13 cellular contexts compared by ENCODE assay signal in the genomic region with DNA sequence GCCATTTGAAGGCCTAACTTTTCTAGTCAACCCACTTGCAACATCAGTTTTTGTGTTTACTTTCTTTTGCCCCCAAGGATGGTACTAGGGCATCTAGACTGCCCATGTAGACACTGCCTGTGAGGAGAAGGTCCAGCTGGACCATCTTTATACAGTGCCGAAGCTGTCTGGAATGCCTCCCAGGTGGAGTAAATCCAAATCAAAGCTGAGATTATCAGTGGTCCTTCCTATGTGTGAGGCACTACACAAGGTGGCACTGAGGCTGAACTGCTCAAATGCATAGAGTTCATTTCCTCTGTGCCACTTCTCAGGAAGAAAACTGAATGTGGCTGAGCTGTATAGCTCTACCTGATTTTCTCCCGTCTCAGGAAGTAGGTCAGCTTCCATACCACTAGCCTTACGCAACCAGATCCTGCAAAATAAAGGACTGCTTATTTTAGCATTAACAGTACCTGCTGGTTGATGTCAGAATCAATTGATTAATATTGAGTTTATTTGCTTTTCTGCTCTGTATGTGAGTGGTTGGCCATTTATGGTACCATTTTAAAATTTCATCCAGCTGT.
DNase-seq lines count a peak whose midpoint lies in the region; FAIRE-seq and TF ChIP-seq lines count a peak whose summit lies in the region.
"Had no signal": no experiment of that assay in that cellular context is flagged by ENCODE, and none has a peak within 500 bp of the region (broad histone marks: within the 10 kb centered on the region; RNA-seq: fewer than 3 reads in every experiment).

No MANE protein-coding gene starts in this region.

- H3K4me2 ChIP-seq in smooth muscle cell (no peak overlapping the region), hepatocyte (no peak overlapping the region)

- intact Hi-C loops in Calu3 (cut with micrococcal nuclease; ENCODE audit: unreplicated experiment), result loop anchor here (10.0 kb wide), 1 partner anchor 507 kb away; no protein-coding TSS in a partner anchor

- H3K4me1 Mint-ChIP-seq in Calu3 (ENCODE audit: low read depth, unreplicated experiment), result peaks cover 11% of the 10 kb centered on the region
- H3K4me1 Mint-ChIP-seq: CD8-positive, alpha-beta memory T cell had no signal

- BruUV-seq in Calu3 (replicated peaks; lab: Mats Ljungman, UMichigan), result no TSS peak

- H3K36me3 Mint-ChIP-seq in Calu3 (ENCODE audit: insufficient read depth, unreplicated experiment), result peaks cover 97% of the 10 kb centered on the region

- no peak overlapping the region for H3K4me3 Mint-ChIP-seq in Calu3 (ENCODE audit: low read depth, unreplicated experiment)
- H3K4me3 Mint-ChIP-seq: CD4-positive, CD25-positive, alpha-beta regulatory T cell; CD8-positive, alpha-beta memory T cell had no signal

- no peak overlapping the region for H2AFZ ChIP-seq in smooth muscle cell (ENCODE audit: low read depth)
- H2AFZ ChIP-seq in hepatocyte, result no peak overlapping the region
- H2AFZ ChIP-seq: GM23248 had no signal

- peak overlapping the region; percentile 21 for H3K27ac Mint-ChIP-seq in Calu3 (ENCODE audit: unreplicated experiment)
- H3K27ac Mint-ChIP-seq: CD4-positive, CD25-positive, alpha-beta regulatory T cell; CD8-positive, alpha-beta memory T cell had no signal

- no peaks in the 10 kb centered on the region for H3K9me3 Mint-ChIP-seq in Calu3 (ENCODE audit: low read depth, unreplicated experiment)
- H3K9me3 Mint-ChIP-seq: CD4-positive, CD25-positive, alpha-beta regulatory T cell; CD8-positive, alpha-beta memory T cell had no signal

- H3K27me3 ChIP-seq in smooth muscle cell (ENCODE audit: low read depth), result no peaks in the 10 kb centered on the region
- H3K27me3 ChIP-seq in hepatocyte, result no peaks in the 10 kb centered on the region
- H3K27me3 ChIP-seq: BE2C had no signal

- peaks cover 46% of the 10 kb centered on the region for H3F3A ChIP-seq in smooth muscle cell (ENCODE audit: low read depth)

- H3K9ac ChIP-seq in smooth muscle cell (ENCODE audit: low read depth), result no peak overlapping the region
- H3K9ac ChIP-seq: GM23248 had no signal

- DNase-seq in Calu3 (no peak), NCI-H146 (lab: John Stamatoyannopoulos, UW) (peak; percentile 37), smooth muscle cell (lab: John Stamatoyannopoulos, UW; ENCODE audit: unreplicated experiment) (no peak), hepatocyte (ENCODE audit: low spot score) (no peak), glomerular visceral epithelial cell (ENCODE audit: extremely low spot score) (no peak)
- DNase-seq in stimulated activated CD4-positive, alpha-beta T cell treated with anti-CD3 and anti-CD28 coated beads, Interleukin-1b, Interleukin-23, amount 100 ng/mL, for 48 hours, result no peak
- DNase-seq: BE2C had no signal

- peak; percentile 45 for FAIRE-seq in islet of Langerhans (lab: Jason Lieb, UNC)
- FAIRE-seq: GM12891 had no signal

- H3K79me2 ChIP-seq in smooth muscle cell (ENCODE audit: low read depth) (peaks cover 34% of the 10 kb centered on the region), hepatocyte (peaks cover 3% of the 10 kb centered on the region)

- no peak for TF ChIP-seq CTCF in Calu3 (IDR thresholded peaks at IDR 0.05; ENCODE audit: unreplicated experiment)
- TF ChIP-seq CTCF in smooth muscle cell (IDR thresholded peaks at IDR 0.05; ENCODE audit: borderline replicate concordance, insufficient read depth, poor library complexity, severe bottlenecking), result no peak
- no peak for TF ChIP-seq CTCF in hepatocyte (IDR thresholded peaks at IDR 0.05; ENCODE audit: poor library complexity)

- H3K36me3 ChIP-seq in smooth muscle cell (ENCODE audit: low read depth) (peaks cover 42% of the 10 kb centered on the region), hepatocyte (replicated peaks; ENCODE audit: insufficient read depth, low read depth) (no peaks in the 10 kb centered on the region)

- CTCF ChIA-PET in Calu3 (lab: Charles Lee), result interaction anchor here (0.6 to 2.4 kb wide), 15 partner anchors 10 to 995 kb away, joined by 3 to 16 read pairs (median 3); no protein-coding TSS in a partner anchor

- H3K4me3 ChIP-seq in smooth muscle cell, result no peak overlapping the region
- H3K4me3 ChIP-seq in hepatocyte, result no peak overlapping the region
- H3K4me3 ChIP-seq: GM23248, HAP-1 had no signal

- H3K9me3 ChIP-seq in smooth muscle cell (replicated peaks; ENCODE audit: low read depth) (no peaks in the 10 kb centered on the region), hepatocyte (ENCODE audit: low read depth) (no peaks in the 10 kb centered on the region)
- H3K9me3 ChIP-seq: BE2C, HAP-1 had no signal

- H3K27ac ChIP-seq in smooth muscle cell (ENCODE audit: low read depth), result peak overlapping the region; percentile 5
- no peak overlapping the region for H3K27ac ChIP-seq in hepatocyte
- H3K27ac ChIP-seq: GM23248 had no signal

- no peaks in the 10 kb centered on the region for H3K9me2 ChIP-seq in hepatocyte (replicated peaks; ENCODE audit: insufficient read depth)

- H3K27me3 Mint-ChIP-seq in Calu3 (ENCODE audit: unreplicated experiment), result no peaks in the 10 kb centered on the region
- H3K27me3 Mint-ChIP-seq: CD4-positive, CD25-positive, alpha-beta regulatory T cell; CD8-positive, alpha-beta memory T cell had no signal

- H4K20me1 ChIP-seq in smooth muscle cell (ENCODE audit: low read depth) (peaks cover 70% of the 10 kb centered on the region), hepatocyte (ENCODE audit: insufficient read depth, poor library complexity, severe bottlenecking) (no peaks in the 10 kb centered on the region)

- no peaks in the 10 kb centered on the region for H3K4me1 ChIP-seq in smooth muscle cell (ENCODE audit: low read depth)
- no peaks in the 10 kb centered on the region for H3K4me1 ChIP-seq in hepatocyte (ENCODE audit: insufficient read depth)
- H3K4me1 ChIP-seq: BE2C, HAP-1 had no signal

- 97% methylated on average over 3 of the region's 3 CpGs for WGBS in smooth muscle cell (ENCODE audit: low lambda C conversion rate)
- WGBS in hepatocyte (ENCODE audit: low lambda C conversion rate, missing lambda C conversion rate), result 94% methylated on average over 3 of the region's 3 CpGs
